Comparison of ENCODE assay signal across 19 cellular contexts in the genomic region with DNA sequence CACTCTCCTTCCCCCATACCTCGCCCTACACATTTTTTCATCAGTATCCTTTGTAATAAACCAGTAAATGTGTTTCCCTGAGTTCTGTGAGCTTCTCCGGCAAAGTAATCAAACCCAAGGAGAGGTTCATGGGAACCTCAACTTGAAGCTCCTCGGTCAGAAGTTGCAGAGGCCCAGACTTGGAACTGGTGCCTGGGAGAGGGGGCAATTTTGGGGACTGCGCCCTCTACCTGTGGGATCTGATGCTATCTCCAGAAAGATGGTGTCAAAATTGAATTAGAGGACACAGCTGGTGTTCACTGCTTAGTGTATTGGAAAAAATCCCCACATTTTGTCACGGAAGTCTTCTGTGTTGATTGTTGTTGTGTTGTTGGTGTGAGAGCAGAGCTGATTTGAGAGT.
DNase-seq lines count a peak whose midpoint lies in the region; ATAC-seq and TF ChIP-seq lines count a peak whose summit lies in the region.
"Had no signal": no experiment of that assay in that cellular context is flagged by ENCODE, and none has a peak within 500 bp of the region (broad histone marks: within the 10 kb centered on the region; RNA-seq: fewer than 3 reads in every experiment).

No MANE protein-coding gene starts in this region.

- H3F3A ChIP-seq in neural progenitor cell (ENCODE audit: low read depth), result no peaks in the 10 kb centered on the region

- no peak overlapping the region for H3K4me2 ChIP-seq in neural progenitor cell

- H3K36me3 ChIP-seq in WERI-Rb-1, result no peaks in the 10 kb centered on the region
- H3K36me3 ChIP-seq in neural progenitor cell, result no peaks in the 10 kb centered on the region
- H3K36me3 ChIP-seq: brain microvascular endothelial cell, suprapubic skin, vagina had no signal

- H3K27ac Mint-ChIP-seq in neural progenitor cell, result no peak overlapping the region
- H3K27ac Mint-ChIP-seq: activated naive CD8-positive, alpha-beta T cell treated with anti-CD3 and anti-CD28 coated beads, Interleukin-2, amount 10 ng/mL, durations not matched to agents 7 days and 5 days; T-helper 2 cell treated with Interferon-gamma antibody and Interleukin-4, amounts not matched to agents 5 μg/mL and 100 μg/mL, for 36 hours; WTC11 had no signal

- H3K4me3 ChIP-seq in GM12865 (ENCODE audit: low read depth, low read length) (no peak overlapping the region), WERI-Rb-1 (ENCODE audit: low read depth, low read length) (no peak overlapping the region), neural progenitor cell (no peak overlapping the region)
- H3K4me3 ChIP-seq: lung, suprapubic skin, vagina had no signal

- POLR2A ChIA-PET in HEK293T (lab: Yijun Ruan, JAX), result no interaction called here

- no peak overlapping the region for H3K27ac ChIP-seq in WERI-Rb-1
- no peak overlapping the region for H3K27ac ChIP-seq in neural progenitor cell
- H3K27ac ChIP-seq: brain microvascular endothelial cell, suprapubic skin, vagina had no signal

- peaks cover 7% of the 10 kb centered on the region for H3K27me3 ChIP-seq in WERI-Rb-1 (ENCODE audit: insufficient read depth, low read depth, severe bottlenecking)
- H3K27me3 ChIP-seq in neural progenitor cell, result no peaks in the 10 kb centered on the region
- H3K27me3 ChIP-seq: brain microvascular endothelial cell, suprapubic skin, vagina had no signal

- peaks cover 3% of the 10 kb centered on the region for H3K36me3 Mint-ChIP-seq in neural progenitor cell
- H3K36me3 Mint-ChIP-seq: WTC11 had no signal

- no peak overlapping the region for H2AFZ ChIP-seq in neural progenitor cell (replicated peaks)

- H3K9ac ChIP-seq in neural progenitor cell, result no peak overlapping the region

- no peak overlapping the region for H3K4me3 Mint-ChIP-seq in neural progenitor cell
- H3K4me3 Mint-ChIP-seq: activated naive CD8-positive, alpha-beta T cell treated with anti-CD3 and anti-CD28 coated beads, Interleukin-2, amount 10 ng/mL, durations not matched to agents 7 days and 5 days; T-helper 2 cell treated with Interferon-gamma antibody and Interleukin-4, amounts not matched to agents 5 μg/mL and 100 μg/mL, for 36 hours; WTC11 had no signal

- no peak for DNase-seq in GM12865 (ENCODE audit: low read depth)
- DNase-seq in HEK293T (ENCODE audit: extremely low spot score), result peak; percentile 12
- DNase-seq in WERI-Rb-1, result no peak
- no peak for DNase-seq in neural progenitor cell (ENCODE audit: low spot score)
- DNase-seq in 8988T, result no peak
- no peak for DNase-seq in amygdala (lab: John Stamatoyannopoulos, UW)
- DNase-seq: activated CD4-positive, alpha-beta T cell treated with anti-CD3 and anti-CD28 coated beads, Interleukin-2, amount 50 U/mL, for 48 hours; activated CD8-positive, alpha-beta memory T cell treated with anti-CD3 and anti-CD28 coated beads, Interleukin-2, amount 50 U/mL, for 48 hours; activated effector memory CD4-positive, alpha-beta T cell treated with Interleukin-2 at 50 U/mL for 16 hours; activated naive CD8-positive, alpha-beta T cell treated with anti-CD3 and anti-CD28 coated beads, Interleukin-2, amount 10 ng/mL, durations not matched to agents 7 days and 5 days; brain microvascular endothelial cell; kidney; stimulated activated CD4-positive, alpha-beta T cell treated with anti-CD3 and anti-CD28 coated beads, Interleukin-1b, Interleukin-23, amount 100 ng/mL, for 48 hours had no signal

- H3K4me1 Mint-ChIP-seq in neural progenitor cell, result no peaks in the 10 kb centered on the region
- H3K4me1 Mint-ChIP-seq: activated naive CD8-positive, alpha-beta T cell treated with anti-CD3 and anti-CD28 coated beads, Interleukin-2, amount 10 ng/mL, durations not matched to agents 7 days and 5 days had no signal

- CTCF ChIA-PET in HEK293T (lab: Yijun Ruan, JAX), result interaction anchor here (0.9 kb wide), 1 partner anchor 706 kb away, joined by 3 read pairs; no protein-coding TSS in a partner anchor

- no peaks in the 10 kb centered on the region for H3K9me3 Mint-ChIP-seq in neural progenitor cell
- H3K9me3 Mint-ChIP-seq: T-helper 2 cell treated with Interferon-gamma antibody and Interleukin-4, amounts not matched to agents 5 μg/mL and 100 μg/mL, for 36 hours; WTC11 had no signal

- H3K9me3 ChIP-seq in WERI-Rb-1 (ENCODE audit: severe bottlenecking), result no peaks in the 10 kb centered on the region
- peaks cover 12% of the 10 kb centered on the region for H3K9me3 ChIP-seq in neural progenitor cell (ENCODE audit: low read depth)
- H3K9me3 ChIP-seq: suprapubic skin, vagina had no signal

- H3K79me2 ChIP-seq in neural progenitor cell (ENCODE audit: low read depth), result no peaks in the 10 kb centered on the region

- H3K4me1 ChIP-seq in neural progenitor cell, result no peaks in the 10 kb centered on the region
- H3K4me1 ChIP-seq: suprapubic skin, vagina had no signal

- H4K20me1 ChIP-seq in neural progenitor cell (ENCODE audit: low read depth), result no peaks in the 10 kb centered on the region

- H3K27me3 Mint-ChIP-seq in neural progenitor cell (ENCODE audit: insufficient read depth, low read depth), result no peaks in the 10 kb centered on the region
- H3K27me3 Mint-ChIP-seq: activated naive CD8-positive, alpha-beta T cell treated with anti-CD3 and anti-CD28 coated beads, Interleukin-2, amount 10 ng/mL, durations not matched to agents 7 days and 5 days had no signal

- no peak for ATAC-seq in GM18858 (IDR thresholded peaks at IDR 0.05; ENCODE audit: unreplicated experiment)
- ATAC-seq: WTC11 had no signal

- TF ChIP-seq CTCF in GM12865 (IDR thresholded peaks at IDR 0.05; ENCODE audit: insufficient read depth, low read depth, low read length, missing control alignments) (peak; percentile 13), WERI-Rb-1 (IDR thresholded peaks at IDR 0.05; ENCODE audit: low read depth, low read length) (0 out of 2 replicates have a peak, but pooled peaks have one; percentile 8), neural progenitor cell (IDR thresholded peaks at IDR 0.05) (peak; percentile 10)

TF ChIP-seq in HEK293T, 16 proteins besides CTCF, POLR2A, EP300 and RAD21:
- TF ChIP-seq ARNT (IDR thresholded peaks at IDR 0.05) (no peak), LEF1 (IDR thresholded peaks at IDR 0.05; ENCODE audit: borderline replicate concordance) (no peak), FOXA1 (IDR thresholded peaks at IDR 0.05) (no peak), FOXM1 (IDR thresholded peaks at IDR 0.05; ENCODE audit: borderline replicate concordance) (no peak)
TF ChIP-seq in HEK293T: peak in this region for 0.
